ENCODE assay signal across 14 cellular contexts in the genomic region with DNA sequence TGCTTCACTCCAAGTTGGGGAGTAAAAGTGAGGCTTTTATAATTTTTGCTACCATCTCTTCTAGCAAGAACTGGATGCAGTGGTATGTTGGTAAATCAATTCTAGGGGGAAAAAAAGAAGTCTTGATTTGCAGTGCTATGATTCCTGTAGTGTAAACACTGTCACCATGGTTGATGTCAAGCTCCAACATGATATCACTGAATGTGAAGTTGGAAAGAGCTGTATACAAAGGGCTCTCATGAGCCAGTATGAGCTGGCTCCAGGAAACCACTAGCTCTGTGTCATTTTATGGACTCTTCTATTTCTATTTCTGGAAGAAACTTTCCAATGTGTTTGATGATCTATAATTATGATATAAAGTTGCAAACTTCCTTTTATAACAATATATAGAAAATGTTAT.
A peak's percentile ranks its signal among the peaks of the same experiment; 100 is the strongest.
DNase-seq lines count a peak whose midpoint lies in the region; ATAC-seq and TF ChIP-seq lines count a peak whose summit lies in the region.
"Had no signal": no experiment of that assay in that cellular context is flagged by ENCODE, and none has a peak within 500 bp of the region (broad histone marks: within the 10 kb centered on the region; RNA-seq: fewer than 3 reads in every experiment).

No MANE protein-coding gene starts in this region.

- DNase-seq in DMS153 (lab: John Stamatoyannopoulos, UW) (peak; percentile 10), DMS153 treated with DMSO at 0.1 percent for 48 hours (lab: John Stamatoyannopoulos, UW; ENCODE audit: unreplicated experiment) (no peak), M059J (ENCODE audit: low read depth) (peak; percentile 11), foreskin keratinocyte (peak in 1 of 2 donors; percentile 51), stromal cell of bone marrow (ENCODE audit: low read depth) (peak; percentile 44), GM10266 (ENCODE audit: extremely low spot score) (no peak)
- DNase-seq: CD8-positive, alpha-beta T cell; COR-L47; DMS53 had no signal

- H3K27ac ChIP-seq in foreskin keratinocyte = no peak overlapping the region
- H3K27ac ChIP-seq: 22Rv1 had no signal

- no peaks in the 10 kb centered on the region for H3K4me1 ChIP-seq in foreskin keratinocyte

- ATAC-seq in foreskin keratinocyte = peak; percentile 85
- ATAC-seq in GM21515 (IDR thresholded peaks at IDR 0.05; ENCODE audit: unreplicated experiment) = no peak
- ATAC-seq: CD8-positive, alpha-beta T cell; GM12878; GM23338; HepG2 had no signal

- no peak for TF ChIP-seq CTCF in foreskin keratinocyte (conservative IDR thresholded peaks at IDR 0.05)
- TF ChIP-seq CTCF in GM10266 (IDR thresholded peaks at IDR 0.05; ENCODE audit: control insufficient read depth, insufficient read depth, low read depth, missing control alignments) = no peak

- H3K27me3 ChIP-seq in foreskin keratinocyte = no peaks in the 10 kb centered on the region

Comparison
In these comparisons a context has a peak if more than half of its experiments do, and no peak if none do; other contexts are left out.
1. DNase-seq: peak in DMS153 (single experiment), M059J (single experiment) and stromal cell of bone marrow (single experiment); none in DMS153 treated with DMSO at 0.1 percent for 48 hours (single experiment) and GM10266 (single experiment).